1 cellular context compared by ENCODE assay signal in genomic region chr1:224430511-224431113, GRCh38.
A peak's percentile ranks its signal among the peaks of the same experiment; 100 is the strongest.
TF ChIP-seq lines count a peak whose summit lies in the region.

No MANE protein-coding gene starts in this region.

TF ChIP-seq in HepG2, 621 proteins besides CTCF, POLR2A, EP300 and RAD21 (continued from another document and continues in another):
- TF ChIP-seq ZBTB26 (CRISPR knock-in tag; IDR thresholded peaks at IDR 0.05; ENCODE audit: borderline replicate concordance) (no peak), GABPA (IDR thresholded peaks at IDR 0.05; ENCODE audit: low read depth, low read length) (no peak), GABPA (CRISPR knock-in tag; IDR thresholded peaks at IDR 0.05; ENCODE audit: low read depth) (peak; percentile 71), TIGD3 (CRISPR knock-in tag; IDR thresholded peaks at IDR 0.05; ENCODE audit: borderline replicate concordance) (no peak), AGO1 (IDR thresholded peaks at IDR 0.05; ENCODE audit: low read depth, low read length, poor library complexity, severe bottlenecking) (no peak), BCL3 (CRISPR knock-in tag; IDR thresholded peaks at IDR 0.05) (no peak), NKX3-1 (CRISPR knock-in tag; IDR thresholded peaks at IDR 0.05) (no peak), ARNT2 (CRISPR knock-in tag; IDR thresholded peaks at IDR 0.05; ENCODE audit: low read depth) (no peak), KDM5B (CRISPR knock-in tag; IDR thresholded peaks at IDR 0.05; ENCODE audit: borderline replicate concordance) (no peak), ZNF20 (CRISPR knock-in tag; IDR thresholded peaks at IDR 0.05) (no peak), PHF21A (CRISPR knock-in tag; IDR thresholded peaks at IDR 0.05) (no peak), TCF7 (IDR thresholded peaks at IDR 0.05; ENCODE audit: low read depth) (no peak), ZNF354B (CRISPR knock-in tag; IDR thresholded peaks at IDR 0.05) (no peak), CSRNP2 (CRISPR knock-in tag; conservative IDR thresholded peaks at IDR 0.05; ENCODE audit: low read depth) (no peak), TBX2 (CRISPR knock-in tag; IDR thresholded peaks at IDR 0.05; ENCODE audit: borderline replicate concordance) (no peak), NFKBIZ (CRISPR knock-in tag; IDR thresholded peaks at IDR 0.05) (no peak), THAP7 (CRISPR knock-in tag; IDR thresholded peaks at IDR 0.05) (no peak), ZSCAN31 (CRISPR knock-in tag; IDR thresholded peaks at IDR 0.05; ENCODE audit: low read depth) (no peak), SMYD3 (CRISPR knock-in tag; IDR thresholded peaks at IDR 0.05) (no peak), FOSL2 (CRISPR knock-in tag; IDR thresholded peaks at IDR 0.05) (peak; percentile 29; the same call in 1 of the 2 replicates), ATF7-NPFF (CRISPR knock-in tag; IDR thresholded peaks at IDR 0.05; ENCODE audit: low read depth) (no peak), ZNF17 (CRISPR knock-in tag; IDR thresholded peaks at IDR 0.05) (no peak), THAP11 (CRISPR knock-in tag; IDR thresholded peaks at IDR 0.05) (peak; percentile 34; the same call in 1 of the 2 replicates), ARID5B (CRISPR knock-in tag; IDR thresholded peaks at IDR 0.05) (0 out of 2 replicates have a peak, but pooled peaks have one; percentile 14), NFATC3 (CRISPR knock-in tag; IDR thresholded peaks at IDR 0.05) (no peak), PPARG (CRISPR knock-in tag; conservative IDR thresholded peaks at IDR 0.05) (no peak), FOXA3 (CRISPR knock-in tag; IDR thresholded peaks at IDR 0.05) (no peak), ZNF124 (CRISPR knock-in tag; IDR thresholded peaks at IDR 0.05) (no peak), NRL (CRISPR knock-in tag; IDR thresholded peaks at IDR 0.05; ENCODE audit: borderline replicate concordance) (no peak), ZNF33A (CRISPR knock-in tag; IDR thresholded peaks at IDR 0.05; ENCODE audit: borderline replicate concordance) (no peak), ZFAT (CRISPR knock-in tag; conservative IDR thresholded peaks at IDR 0.05) (0 out of 2 replicates have a peak, but pooled peaks have one; percentile 57), SOX13 (IDR thresholded peaks at IDR 0.05) (no peak), SOX13 (CRISPR knock-in tag; conservative IDR thresholded peaks at IDR 0.05 in 1 of 2, IDR thresholded peaks at IDR 0.05 in 1 of 2) (peak in 1 of 2 experiments; percentile 12; a peak in 1 of 4 replicates), MTF2 (CRISPR knock-in tag; IDR thresholded peaks at IDR 0.05; ENCODE audit: borderline replicate concordance) (no peak), POGK (CRISPR knock-in tag; conservative IDR thresholded peaks at IDR 0.05) (no peak), CAMTA2 (CRISPR knock-in tag; IDR thresholded peaks at IDR 0.05; ENCODE audit: borderline replicate concordance) (no peak), ZSCAN12 (CRISPR knock-in tag; IDR thresholded peaks at IDR 0.05) (no peak), ZNF138 (CRISPR knock-in tag; IDR thresholded peaks at IDR 0.05; ENCODE audit: low read depth) (no peak), NR2F1 (CRISPR knock-in tag; IDR thresholded peaks at IDR 0.05) (no peak), NAIF1 (CRISPR knock-in tag; IDR thresholded peaks at IDR 0.05; ENCODE audit: borderline replicate concordance) (no peak), TEF (CRISPR knock-in tag; IDR thresholded peaks at IDR 0.05) (no peak)
- TF ChIP-seq, protein P1, sequence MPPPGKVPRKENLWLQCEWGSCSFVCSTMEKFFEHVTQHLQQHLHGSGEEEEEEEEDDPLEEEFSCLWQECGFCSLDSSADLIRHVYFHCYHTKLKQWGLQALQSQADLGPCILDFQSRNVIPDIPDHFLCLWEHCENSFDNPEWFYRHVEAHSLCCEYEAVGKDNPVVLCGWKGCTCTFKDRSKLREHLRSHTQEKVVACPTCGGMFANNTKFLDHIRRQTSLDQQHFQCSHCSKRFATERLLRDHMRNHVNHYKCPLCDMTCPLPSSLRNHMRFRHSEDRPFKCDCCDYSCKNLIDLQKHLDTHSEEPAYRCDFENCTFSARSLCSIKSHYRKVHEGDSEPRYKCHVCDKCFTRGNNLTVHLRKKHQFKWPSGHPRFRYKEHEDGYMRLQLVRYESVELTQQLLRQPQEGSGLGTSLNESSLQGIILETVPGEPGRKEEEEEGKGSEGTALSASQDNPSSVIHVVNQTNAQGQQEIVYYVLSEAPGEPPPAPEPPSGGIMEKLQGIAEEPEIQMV (CRISPR knock-in tag; IDR thresholded peaks at IDR 0.05; ENCODE audit: low read depth), result no peak
- TF ChIP-seq, protein P2, sequence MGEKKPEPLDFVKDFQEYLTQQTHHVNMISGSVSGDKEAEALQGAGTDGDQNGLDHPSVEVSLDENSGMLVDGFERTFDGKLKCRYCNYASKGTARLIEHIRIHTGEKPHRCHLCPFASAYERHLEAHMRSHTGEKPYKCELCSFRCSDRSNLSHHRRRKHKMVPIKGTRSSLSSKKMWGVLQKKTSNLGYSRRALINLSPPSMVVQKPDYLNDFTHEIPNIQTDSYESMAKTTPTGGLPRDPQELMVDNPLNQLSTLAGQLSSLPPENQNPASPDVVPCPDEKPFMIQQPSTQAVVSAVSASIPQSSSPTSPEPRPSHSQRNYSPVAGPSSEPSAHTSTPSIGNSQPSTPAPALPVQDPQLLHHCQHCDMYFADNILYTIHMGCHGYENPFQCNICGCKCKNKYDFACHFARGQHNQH (CRISPR knock-in tag; IDR thresholded peaks at IDR 0.05), result no peak
- TF ChIP-seq, protein P3, sequence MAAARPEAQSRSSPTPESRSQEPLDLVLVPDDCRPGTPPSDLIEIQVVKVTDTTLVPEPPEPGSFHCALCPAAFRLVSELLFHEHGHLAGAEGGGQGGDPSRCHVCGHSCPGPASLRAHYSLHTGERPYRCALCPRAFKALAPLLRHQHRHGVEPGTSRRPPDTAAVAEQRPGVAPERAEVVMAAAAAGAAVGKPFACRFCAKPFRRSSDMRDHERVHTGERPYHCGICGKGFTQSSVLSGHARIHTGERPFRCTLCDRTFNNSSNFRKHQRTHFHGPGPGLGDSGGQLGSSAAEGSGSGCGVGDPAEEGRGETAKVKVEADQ (CRISPR knock-in tag; IDR thresholded peaks at IDR 0.05; ENCODE audit: borderline replicate concordance), result no peak
- TF ChIP-seq, protein P4, sequence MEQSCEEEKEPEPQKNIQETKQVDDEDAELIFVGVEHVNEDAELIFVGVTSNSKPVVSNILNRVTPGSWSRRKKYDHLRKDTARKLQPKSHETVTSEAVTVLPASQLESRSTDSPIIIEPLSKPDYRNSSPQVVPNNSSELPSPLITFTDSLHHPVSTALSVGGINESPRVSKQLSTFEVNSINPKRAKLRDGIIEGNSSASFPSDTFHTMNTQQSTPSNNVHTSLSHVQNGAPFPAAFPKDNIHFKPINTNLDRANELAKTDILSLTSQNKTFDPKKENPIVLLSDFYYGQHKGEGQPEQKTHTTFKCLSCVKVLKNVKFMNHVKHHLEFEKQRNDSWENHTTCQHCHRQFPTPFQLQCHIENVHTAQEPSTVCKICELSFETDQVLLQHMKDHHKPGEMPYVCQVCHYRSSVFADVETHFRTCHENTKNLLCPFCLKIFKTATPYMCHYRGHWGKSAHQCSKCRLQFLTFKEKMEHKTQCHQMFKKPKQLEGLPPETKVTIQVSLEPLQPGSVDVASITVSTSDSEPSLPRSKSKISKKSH (CRISPR knock-in tag; IDR thresholded peaks at IDR 0.05; ENCODE audit: borderline replicate concordance), result no peak
- TF ChIP-seq, protein P5, sequence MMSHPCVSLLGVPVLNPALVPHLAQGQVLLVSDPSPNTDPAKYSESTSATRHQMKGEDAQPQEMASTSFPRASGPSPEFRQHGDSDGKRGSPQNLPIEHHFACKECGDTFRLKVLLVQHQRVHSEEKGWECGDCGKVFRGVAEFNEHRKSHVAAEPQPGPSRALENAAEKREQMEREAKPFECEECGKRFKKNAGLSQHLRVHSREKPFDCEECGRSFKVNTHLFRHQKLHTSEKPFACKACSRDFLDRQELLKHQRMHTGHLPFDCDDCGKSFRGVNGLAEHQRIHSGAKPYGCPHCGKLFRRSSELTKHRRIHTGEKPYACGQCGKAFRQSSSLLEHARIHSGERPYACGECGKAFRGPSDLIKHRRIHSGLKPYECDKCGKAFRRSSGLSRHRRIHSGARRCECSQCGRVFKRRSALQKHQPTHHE (CRISPR knock-in tag; IDR thresholded peaks at IDR 0.05; ENCODE audit: borderline replicate concordance), result no peak
